ENCODE assay signal across 18 cellular contexts in genomic region chr2:21229302-21229701, GRCh38.
DNase-seq lines count a peak whose midpoint lies in the region; ATAC-seq and TF ChIP-seq lines count a peak whose summit lies in the region.
"Had no signal": no experiment of that assay in that cellular context is flagged by ENCODE, and none has a peak within 500 bp of the region (broad histone marks: within the 10 kb centered on the region; RNA-seq: fewer than 3 reads in every experiment).

No MANE protein-coding gene starts in this region.

- intact Hi-C loops in left cardiac atrium (cut with DNase I), result no loop called here
- intact Hi-C loops in left ventricle myocardium inferior (cut with micrococcal nuclease), result no loop called here

- no peak overlapping the region for H3K27ac ChIP-seq in left ventricle myocardium inferior (replicated peaks)
- H3K27ac ChIP-seq: BLaER1 had no signal

- H3K4me1 Mint-ChIP-seq in chondrocyte (ENCODE audit: low read depth), result peaks cover 7% of the 10 kb centered on the region
- H3K4me1 Mint-ChIP-seq: CD4-positive, alpha-beta memory T cell had no signal

- no peaks in the 10 kb centered on the region for H3K36me3 Mint-ChIP-seq in chondrocyte (ENCODE audit: low read depth)
- H3K36me3 Mint-ChIP-seq: CD14-positive monocyte; CD4-positive, alpha-beta memory T cell had no signal

- peak overlapping the region; percentile 24 for H3K27ac Mint-ChIP-seq in chondrocyte (ENCODE audit: unreplicated experiment)
- H3K27ac Mint-ChIP-seq: CD4-positive, alpha-beta memory T cell; HFFc6 had no signal

- no peak overlapping the region for H3K4me3 Mint-ChIP-seq in chondrocyte (ENCODE audit: unreplicated experiment)
- H3K4me3 Mint-ChIP-seq: CD14-positive monocyte; CD4-positive, alpha-beta memory T cell; HFFc6 had no signal

- no peaks in the 10 kb centered on the region for H3K9me3 ChIP-seq in left ventricle myocardium inferior (replicated peaks)
- H3K9me3 ChIP-seq: BLaER1 had no signal

- peaks cover 7% of the 10 kb centered on the region for H3K4me1 ChIP-seq in left ventricle myocardium inferior
- H3K4me1 ChIP-seq: BLaER1 had no signal

- no peaks in the 10 kb centered on the region for H3K36me3 ChIP-seq in left ventricle myocardium inferior
- H3K36me3 ChIP-seq: BLaER1 had no signal

- no peak overlapping the region for H3K4me3 ChIP-seq in left ventricle myocardium inferior
- H3K4me3 ChIP-seq: BLaER1 had no signal

- H3K9me3 Mint-ChIP-seq in chondrocyte (ENCODE audit: low read depth), result peaks cover under 1% of the 10 kb centered on the region
- H3K9me3 Mint-ChIP-seq: CD14-positive monocyte had no signal

- no peak for TF ChIP-seq CTCF in left ventricle myocardium inferior (IDR thresholded peaks at IDR 0.05; ENCODE audit: borderline replicate concordance)
- TF ChIP-seq CTCF in chondrocyte (IDR thresholded peaks at IDR 0.05), result no peak

- H3K27me3 Mint-ChIP-seq in chondrocyte (ENCODE audit: low read depth), result peaks cover 8% of the 10 kb centered on the region
- H3K27me3 Mint-ChIP-seq: CD4-positive, alpha-beta memory T cell had no signal

- peak; percentile 59 to 62 for ATAC-seq in left cardiac atrium
- ATAC-seq: HCT116 had no signal

- no peak for DNase-seq in left cardiac atrium
- DNase-seq in left ventricle myocardium inferior, result no peak
- DNase-seq in NCI-H226, result peak; percentile 12
- DNase-seq in chondrocyte (ENCODE audit: low spot score), result no peak
- no peak for DNase-seq in NCI-H82 treated with DMSO at 0.1 percent for 48 hours (lab: John Stamatoyannopoulos, UW; ENCODE audit: unreplicated experiment)
- no peak for DNase-seq in cortex of kidney (lab: John Stamatoyannopoulos, UW)
- no peak for DNase-seq in retina
- DNase-seq: 8988T; CD4-positive, alpha-beta memory T cell; DMS153; DMS79; GDM1; GOT3; H7; HFFc6 had no signal

- H3K27me3 ChIP-seq in left ventricle myocardium inferior (ENCODE audit: low read depth), result no peaks in the 10 kb centered on the region
- H3K27me3 ChIP-seq: BLaER1 had no signal
